In genomic region chr1:78096976-78097375, GRCh38 we compare ENCODE assay signal across 1 cellular context.
TF ChIP-seq lines count a peak whose summit lies in the region.

No MANE protein-coding gene starts in this region.

TF ChIP-seq in HepG2, 621 proteins besides CTCF, POLR2A, EP300 and RAD21 (continued from another document):
- no peak for TF ChIP-seq AHDC1 (CRISPR knock-in tag; IDR thresholded peaks at IDR 0.05; ENCODE audit: borderline replicate concordance)
- no peak for TF ChIP-seq TMF1 (CRISPR knock-in tag; IDR thresholded peaks at IDR 0.05; ENCODE audit: low read depth)
- TF ChIP-seq NAIF1 (CRISPR knock-in tag; IDR thresholded peaks at IDR 0.05; ENCODE audit: borderline replicate concordance) = no peak
- TF ChIP-seq PAWR (CRISPR knock-in tag; IDR thresholded peaks at IDR 0.05; ENCODE audit: borderline replicate concordance) = no peak
- TF ChIP-seq ZNF326 (CRISPR knock-in tag; IDR thresholded peaks at IDR 0.05; ENCODE audit: borderline replicate concordance) = no peak
- no peak for TF ChIP-seq ZXDC (CRISPR knock-in tag; IDR thresholded peaks at IDR 0.05)
- TF ChIP-seq PAXIP1 (CRISPR knock-in tag; conservative IDR thresholded peaks at IDR 0.05) = no peak
- TF ChIP-seq DDIT3 (CRISPR knock-in tag; IDR thresholded peaks at IDR 0.05) = no peak
- TF ChIP-seq DMAP1 (CRISPR knock-in tag; IDR thresholded peaks at IDR 0.05) = no peak
- TF ChIP-seq ZNF564 (CRISPR knock-in tag; IDR thresholded peaks at IDR 0.05) = no peak
- no peak for TF ChIP-seq ATF4 (CRISPR knock-in tag; IDR thresholded peaks at IDR 0.05)
- no peak for TF ChIP-seq BCLAF1 (IDR thresholded peaks at IDR 0.05)
- TF ChIP-seq PAX8 (CRISPR knock-in tag; IDR thresholded peaks at IDR 0.05; ENCODE audit: borderline replicate concordance) = no peak
